12 cellular contexts compared by ENCODE assay signal in the genomic region with DNA sequence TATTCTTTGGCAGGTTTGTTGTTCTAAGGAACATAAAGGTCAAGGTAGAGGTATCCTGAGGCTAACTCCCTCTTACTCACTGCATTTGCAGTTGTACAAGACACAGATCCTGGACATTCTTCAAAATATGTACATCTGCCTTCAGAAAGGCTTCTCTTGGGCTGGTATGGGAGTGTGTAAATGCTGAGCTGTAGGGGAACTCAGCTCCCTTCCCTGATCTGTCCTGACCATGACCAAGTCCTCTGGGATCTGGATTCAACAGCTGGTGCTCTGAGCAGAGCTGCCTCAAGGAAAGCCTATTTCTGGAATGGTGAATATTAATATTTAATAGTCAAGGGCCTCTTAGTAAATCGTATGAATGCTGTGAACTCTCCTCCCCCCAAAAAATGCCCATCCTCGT.
DNase-seq lines count a peak whose midpoint lies in the region; ATAC-seq lines count a peak whose summit lies in the region.
"Had no signal": no experiment of that assay in that cellular context is flagged by ENCODE, and none has a peak within 500 bp of the region (broad histone marks: within the 10 kb centered on the region; RNA-seq: fewer than 3 reads in every experiment).

No MANE protein-coding gene starts in this region.

- peak overlapping the region; percentile 58 to 77 (median 66) for H3K4me3 Mint-ChIP-seq in CD4-positive, CD25-positive, alpha-beta regulatory T cell
- peak overlapping the region; percentile 76 for H3K4me3 Mint-ChIP-seq in memory B cell

- intact Hi-C loops in left colon (cut with DNase I, micrococcal nuclease), result no loop called here

- peak overlapping the region; percentile 83 to 99 (median 89) for H3K27ac Mint-ChIP-seq in CD4-positive, CD25-positive, alpha-beta regulatory T cell
- peak overlapping the region; percentile 82 for H3K27ac Mint-ChIP-seq in memory B cell

- peak overlapping the region; percentile 65 for H3K27ac ChIP-seq in CD4-positive, CD25-positive, alpha-beta regulatory T cell (ENCODE audit: insufficient read depth, low read length, poor library complexity, severe bottlenecking)
- no peak overlapping the region for H3K27ac ChIP-seq in SJCRH30
- H3K27ac ChIP-seq: C4-2B, psoas muscle had no signal

- H3K4me1 Mint-ChIP-seq in CD4-positive, CD25-positive, alpha-beta regulatory T cell, result peaks cover 25 to 56% (median 34%) of the 10 kb centered on the region in 4 donors
- H3K4me1 Mint-ChIP-seq in memory B cell, result peaks cover 43% of the 10 kb centered on the region

- H3K4me1 ChIP-seq in CD4-positive, CD25-positive, alpha-beta regulatory T cell (ENCODE audit: control insufficient read depth, insufficient read depth, low read length, poor library complexity, severe bottlenecking), result peaks cover 24% of the 10 kb centered on the region
- no peaks in the 10 kb centered on the region for H3K4me1 ChIP-seq in SJCRH30
- H3K4me1 ChIP-seq: psoas muscle had no signal

- no peaks in the 10 kb centered on the region for H3K36me3 Mint-ChIP-seq in CD4-positive, CD25-positive, alpha-beta regulatory T cell
- H3K36me3 Mint-ChIP-seq in memory B cell, result peaks cover 19% of the 10 kb centered on the region

- H3K36me3 ChIP-seq in CD4-positive, CD25-positive, alpha-beta regulatory T cell (ENCODE audit: control insufficient read depth, insufficient read depth, low read length), result no peaks in the 10 kb centered on the region
- H3K36me3 ChIP-seq in SJCRH30, result no peaks in the 10 kb centered on the region

- H3K27me3 ChIP-seq in CD4-positive, CD25-positive, alpha-beta regulatory T cell (ENCODE audit: control insufficient read depth, insufficient read depth, low read length), result no peaks in the 10 kb centered on the region
- H3K27me3 ChIP-seq in SJCRH30, result 0 out of 2 replicates have a peak, but pooled peaks cover 3% of the 10 kb centered on the region

- H3K9me3 ChIP-seq in CD4-positive, CD25-positive, alpha-beta regulatory T cell (ENCODE audit: control insufficient read depth in 2 of 2, low read length in 2 of 2), result no peaks in the 10 kb centered on the region
- H3K9me3 ChIP-seq in SJCRH30 (replicated peaks), result no peaks in the 10 kb centered on the region
- H3K9me3 ChIP-seq: psoas muscle had no signal

- ATAC-seq in CD4-positive, CD25-positive, alpha-beta regulatory T cell (ENCODE audit: low read depth in 2 of 2), result no peak
- ATAC-seq in GM19351 (IDR thresholded peaks at IDR 0.05; ENCODE audit: unreplicated experiment), result peak; percentile 22
- ATAC-seq in memory B cell (ENCODE audit: low read depth), result no peak
- no peak for ATAC-seq in left colon

- H3K4me3 ChIP-seq in CD4-positive, CD25-positive, alpha-beta regulatory T cell (ENCODE audit: low read depth, low read length), result peak overlapping the region; percentile 67
- H3K4me3 ChIP-seq in SJCRH30, result no peak overlapping the region
- H3K4me3 ChIP-seq: psoas muscle had no signal

- H3K9me3 Mint-ChIP-seq in CD4-positive, CD25-positive, alpha-beta regulatory T cell, result no peaks in the 10 kb centered on the region
- H3K9me3 Mint-ChIP-seq in memory B cell, result no peaks in the 10 kb centered on the region

- DNase-seq in CD4-positive, CD25-positive, alpha-beta regulatory T cell, result no peak
- peak; percentile 26 to 41 for DNase-seq in SJCRH30
- no peak for DNase-seq in memory B cell (ENCODE audit: low spot score in 2 of 2)
- no peak for DNase-seq in DMS53 (lab: John Stamatoyannopoulos, UW)
- DNase-seq in left colon, result no peak
- DNase-seq in middle frontal gyrus (ENCODE audit: extremely low spot score, low spot score), result no peak
- no peak for DNase-seq in NCI-H2227 (lab: John Stamatoyannopoulos, UW; ENCODE audit: unreplicated experiment)
- DNase-seq: HCEC 1CT, NCI-H2227 treated with DMSO at 0.1 percent for 48 hours, psoas muscle had no signal

- H3K27me3 Mint-ChIP-seq in CD4-positive, CD25-positive, alpha-beta regulatory T cell, result no peaks in the 10 kb centered on the region
- H3K27me3 Mint-ChIP-seq in memory B cell, result no peaks in the 10 kb centered on the region

Comparison
In these comparisons a context has a peak if more than half of its experiments do, and no peak if none do; other contexts are left out.
1. DNase-seq: peak in SJCRH30 (2 of 2); none in CD4-positive, CD25-positive, alpha-beta regulatory T cell (0 of 3), memory B cell (0 of 2), DMS53 (single experiment), left colon (0 of 2), middle frontal gyrus (single experiment) and NCI-H2227 (single experiment).